In genomic region chr1:143661418-143662120, GRCh38 we compare ENCODE assay signal across 14 cellular contexts.
DNase-seq lines count a peak whose midpoint lies in the region; ATAC-seq, FAIRE-seq and TF ChIP-seq lines count a peak whose summit lies in the region.
"Had no signal": no experiment of that assay in that cellular context is flagged by ENCODE, and none has a peak within 500 bp of the region (broad histone marks: within the 10 kb centered on the region; RNA-seq: fewer than 3 reads in every experiment).

No MANE protein-coding gene starts in this region.

- no peak overlapping the region for H3K4me3 ChIP-seq in CD4-positive, alpha-beta memory T cell (ENCODE audit: low read length in 2 of 2)
- H3K4me3 ChIP-seq in K562 (no peak overlapping the region), hepatocyte (no peak overlapping the region)

- TF ChIP-seq EP300 in K562 (IDR thresholded peaks at IDR 0.05; ENCODE audit: low read length): no peak

- CTCF ChIA-PET in CD4-positive, alpha-beta memory T cell (lab: Charles Lee; ENCODE audit: partially characterized antibody): no interaction called here
- CTCF ChIA-PET in K562 (lab: Yijun Ruan, JAX; ENCODE audit: low intra/inter-chr PET ratio): no interaction called here

- no peaks in the 10 kb centered on the region for H3K36me3 ChIP-seq in CD4-positive, alpha-beta memory T cell (ENCODE audit: insufficient read depth, low read length)
- no peaks in the 10 kb centered on the region for H3K36me3 ChIP-seq in K562 (ENCODE audit: control insufficient read depth, insufficient read depth, low read length)
- no peaks in the 10 kb centered on the region for H3K36me3 ChIP-seq in hepatocyte (replicated peaks; ENCODE audit: insufficient read depth, low read depth)

- TF ChIP-seq RAD21 in K562 (CRISPR knock-in tag; conservative IDR thresholded peaks at IDR 0.05 in 1 of 2, IDR thresholded peaks at IDR 0.05 in 1 of 2): no peak

- H3K4me3 Mint-ChIP-seq in CD4-positive, alpha-beta memory T cell: peak overlapping the region in 6 of 8 donors; percentile 48 to 79 (median 68)
- peak overlapping the region; percentile 45 for H3K4me3 Mint-ChIP-seq in memory B cell

- H4K20me1 ChIP-seq in K562 (replicated peaks; ENCODE audit: control insufficient read depth, insufficient read depth, low read length) (no peaks in the 10 kb centered on the region), hepatocyte (ENCODE audit: insufficient read depth, poor library complexity, severe bottlenecking) (no peaks in the 10 kb centered on the region)

- peaks cover 0 to 4% of the 10 kb centered on the region in 2 donors for H3K36me3 Mint-ChIP-seq in CD4-positive, alpha-beta memory T cell
- H3K36me3 Mint-ChIP-seq in memory B cell: peaks cover 9% of the 10 kb centered on the region

- H3K9me3 ChIP-seq in CD4-positive, alpha-beta memory T cell (ENCODE audit: control insufficient read depth in 1 of 2, low read length in 2 of 2): no peaks in the 10 kb centered on the region
- H3K9me3 ChIP-seq in K562 (replicated peaks; ENCODE audit: control insufficient read depth, insufficient read depth, low read depth, low read length) (no peaks in the 10 kb centered on the region), hepatocyte (ENCODE audit: low read depth) (no peaks in the 10 kb centered on the region)

- 19% methylated on average over 30 of the region's 48 CpGs for WGBS in K562 (ENCODE audit: insufficient coverage, low coverage, missing lambda C conversion rate)
- 90% methylated on average over 47 of the region's 48 CpGs for WGBS in hepatocyte (ENCODE audit: low lambda C conversion rate, missing lambda C conversion rate)

- H3K9ac ChIP-seq in K562 (ENCODE audit: insufficient read depth in 1 of 2, low read depth in 2 of 2, low read length in 2 of 2): no peak overlapping the region

- H2AFZ ChIP-seq in K562 (ENCODE audit: low read depth, low read length): no peak overlapping the region
- no peak overlapping the region for H2AFZ ChIP-seq in hepatocyte

- in situ Hi-C loops in K562 (cut with MboI): no loop called here

- H3K79me2 ChIP-seq in K562 (ENCODE audit: control insufficient read depth, insufficient read depth, low read length): no peaks in the 10 kb centered on the region
- no peaks in the 10 kb centered on the region for H3K79me2 ChIP-seq in hepatocyte

- no TSS peak for BruUV-seq in K562 (replicated peaks; lab: Mats Ljungman, UMichigan)

- no peaks in the 10 kb centered on the region for H3K9me2 ChIP-seq in hepatocyte (replicated peaks; ENCODE audit: insufficient read depth)

- no peaks in the 10 kb centered on the region for H3K4me1 ChIP-seq in CD4-positive, alpha-beta memory T cell (ENCODE audit: insufficient read depth, low read length)
- H3K4me1 ChIP-seq in K562 (replicated peaks in 1 of 2; ENCODE audit: control insufficient read depth in 2 of 2, insufficient read depth in 2 of 2, low read length in 2 of 2) (peaks cover 0 to 5% of the 10 kb centered on the region in 2 experiments; a peak in 2 of 5 replicates), hepatocyte (ENCODE audit: insufficient read depth) (no peaks in the 10 kb centered on the region)

- intact Hi-C loops in CD4-positive, alpha-beta memory T cell (cut with micrococcal nuclease): no loop called here
- intact Hi-C loops in K562 (cut with micrococcal nuclease): no loop called here

- H3K4me1 Mint-ChIP-seq in CD4-positive, alpha-beta memory T cell: peaks cover 5 to 18% (median 10%) of the 10 kb centered on the region in 4 donors
- peaks cover 2% of the 10 kb centered on the region for H3K4me1 Mint-ChIP-seq in memory B cell

- no peak for TF ChIP-seq POLR2A in K562 (conservative IDR thresholded peaks at IDR 0.05)

- H3K9me3 Mint-ChIP-seq in CD4-positive, alpha-beta memory T cell: peaks cover 0 to 32% (median 14%) of the 10 kb centered on the region in 8 donors
- peaks cover 6% of the 10 kb centered on the region for H3K9me3 Mint-ChIP-seq in memory B cell

- no peak overlapping the region for H3K27ac Mint-ChIP-seq in CD4-positive, alpha-beta memory T cell
- no peak overlapping the region for H3K27ac Mint-ChIP-seq in memory B cell
- H3K27ac Mint-ChIP-seq: CD14-positive monocyte, progenitor cell of endocrine pancreas had no signal

- H3K27me3 ChIP-seq in CD4-positive, alpha-beta memory T cell (ENCODE audit: insufficient read depth, low read length): peaks cover 9% of the 10 kb centered on the region
- peaks cover 0 to 29% of the 10 kb centered on the region in 2 experiments; a peak in 3 of 5 replicates for H3K27me3 ChIP-seq in K562 (ENCODE audit: control insufficient read depth in 2 of 2, insufficient read depth in 2 of 2, low read length in 2 of 2)
- H3K27me3 ChIP-seq in hepatocyte: no peaks in the 10 kb centered on the region

- H3K9me1 ChIP-seq in K562 (ENCODE audit: control insufficient read depth, insufficient read depth, low read length): no peaks in the 10 kb centered on the region

- no peak for FAIRE-seq in K562 (lab: Jason Lieb, UNC)

- H3K27ac ChIP-seq in 22Rv1 (peak overlapping the region; percentile 47), K562 (ENCODE audit: extremely low read depth, low read depth, low read length) (no peak overlapping the region), hepatocyte (no peak overlapping the region)
- no peak overlapping the region for H3K27ac ChIP-seq in CD4-positive, alpha-beta memory T cell (ENCODE audit: low read depth, low read length)

- no peak for DNase-seq in CD4-positive, alpha-beta memory T cell
- no peak for DNase-seq in K562 (ENCODE audit: extremely low read depth in 1 of 4, low spot score in 3 of 4)
- DNase-seq in memory B cell (ENCODE audit: low spot score in 2 of 2): no peak
- DNase-seq in hepatocyte (ENCODE audit: low spot score): no peak
- DNase-seq in NCI-H1930 (lab: John Stamatoyannopoulos, UW): no peak
- DNase-seq: activated naive CD4-positive, alpha-beta T cell treated with Interleukin-2 at 50 U/mL for 16 hours; erythroblast; midbrain; NCI-H1417 had no signal

- H3K27me3 Mint-ChIP-seq in CD4-positive, alpha-beta memory T cell: peaks cover 70 to 76% of the 10 kb centered on the region in 2 donors
- H3K27me3 Mint-ChIP-seq in memory B cell: peaks cover 45% of the 10 kb centered on the region
- H3K27me3 Mint-ChIP-seq: progenitor cell of endocrine pancreas had no signal

- H3K4me2 ChIP-seq in K562 (ENCODE audit: insufficient read depth, low read length): no peak overlapping the region
- no peak overlapping the region for H3K4me2 ChIP-seq in hepatocyte

- TF ChIP-seq CTCF in 22Rv1 (IDR thresholded peaks at IDR 0.05): peak; percentile 59
- TF ChIP-seq CTCF in K562 (IDR thresholded peaks at IDR 0.05 in 2 of 3, conservative IDR thresholded peaks at IDR 0.05 in 1 of 3; ENCODE audit: insufficient read depth in 2 of 3, low read depth in 1 of 3, low read length in 3 of 3): no peak
- no peak for TF ChIP-seq CTCF in hepatocyte (IDR thresholded peaks at IDR 0.05; ENCODE audit: poor library complexity)

- POLR2A ChIA-PET in CD4-positive, alpha-beta memory T cell (lab: Charles Lee; ENCODE audit: partially characterized antibody): no interaction called here
- POLR2A ChIA-PET in K562 (lab: Yijun Ruan, JAX): no interaction called here

- no peak for ATAC-seq in K562
- no peak for ATAC-seq in memory B cell (ENCODE audit: low read depth)
- no peak for ATAC-seq in HG02763 (IDR thresholded peaks at IDR 0.05; ENCODE audit: unreplicated experiment)
- ATAC-seq in HG03135 (IDR thresholded peaks at IDR 0.05; ENCODE audit: unreplicated experiment): no peak

TF ChIP-seq in K562, 482 proteins besides CTCF, POLR2A, EP300 and RAD21:
- TF ChIP-seq ZNF354B (CRISPR knock-in tag; IDR thresholded peaks at IDR 0.05) (no peak), ZNF311 (CRISPR knock-in tag; IDR thresholded peaks at IDR 0.05) (no peak), HES1 (IDR thresholded peaks at IDR 0.05; ENCODE audit: low read depth) (no peak), GABPB2 (CRISPR knock-in tag; conservative IDR thresholded peaks at IDR 0.05) (no peak), HNRNPLL (IDR thresholded peaks at IDR 0.05; ENCODE audit: low read depth, low read length, poor library complexity, severe bottlenecking) (peak; percentile 86), NR3C1 (CRISPR knock-in tag; IDR thresholded peaks at IDR 0.05) (no peak)
- TF ChIP-seq, protein P1, sequence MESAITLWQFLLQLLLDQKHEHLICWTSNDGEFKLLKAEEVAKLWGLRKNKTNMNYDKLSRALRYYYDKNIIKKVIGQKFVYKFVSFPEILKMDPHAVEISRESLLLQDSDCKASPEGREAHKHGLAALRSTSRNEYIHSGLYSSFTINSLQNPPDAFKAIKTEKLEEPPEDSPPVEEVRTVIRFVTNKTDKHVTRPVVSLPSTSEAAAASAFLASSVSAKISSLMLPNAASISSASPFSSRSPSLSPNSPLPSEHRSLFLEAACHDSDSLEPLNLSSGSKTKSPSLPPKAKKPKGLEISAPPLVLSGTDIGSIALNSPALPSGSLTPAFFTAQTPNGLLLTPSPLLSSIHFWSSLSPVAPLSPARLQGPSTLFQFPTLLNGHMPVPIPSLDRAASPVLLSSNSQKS (CRISPR knock-in tag; IDR thresholded peaks at IDR 0.05): no peak
